ENCODE assay signal across 8 cellular contexts in genomic region chr13:20526664-20527063, GRCh38. TPM values are rescaled to one million over a fixed set of nuclear protein-coding genes. Genes with fewer than 3 reads are reported as not detected.
A peak's percentile ranks its signal among the peaks of the same experiment; 100 is the strongest.
DNase-seq lines count a peak whose midpoint lies in the region; ATAC-seq and TF ChIP-seq lines count a peak whose summit lies in the region.

No MANE protein-coding gene starts in this region.

- H4K8ac ChIP-seq in neuronal stem cell (ENCODE audit: low read depth, low read length): no peak overlapping the region

- H2BK12ac ChIP-seq in neuronal stem cell (ENCODE audit: low read length): no peak overlapping the region

- H3K9me3 Mint-ChIP-seq in Calu3 (ENCODE audit: low read depth, unreplicated experiment): no peaks in the 10 kb centered on the region
- H3K9me3 Mint-ChIP-seq in dendritic cell treated with granulocyte-macrophage colony-stimulating factor and Interleukin-4, amounts not matched to agents 40 ng/mL and 50 ng/mL, for 4 days: no peaks in the 10 kb centered on the region

- no peak overlapping the region for H2BK15ac ChIP-seq in neuronal stem cell (ENCODE audit: low read length)

- no peak overlapping the region for H3K4me2 ChIP-seq in neuronal stem cell (ENCODE audit: insufficient read depth, low read length, poor library complexity, severe bottlenecking)

- H3K4ac ChIP-seq in neuronal stem cell (ENCODE audit: low read length): no peak overlapping the region

- ATAC-seq in HG03196 (IDR thresholded peaks at IDR 0.05; ENCODE audit: unreplicated experiment) (no peak), HG03354 (IDR thresholded peaks at IDR 0.05; ENCODE audit: poor library complexity, severe bottlenecking, unreplicated experiment) (no peak), GM21390 (IDR thresholded peaks at IDR 0.05; ENCODE audit: unreplicated experiment) (no peak)

- no peaks in the 10 kb centered on the region for H3K9me3 ChIP-seq in neuronal stem cell (replicated peaks in 1 of 2; ENCODE audit: control insufficient read depth in 2 of 2, insufficient read depth in 1 of 2, low read depth in 1 of 2, low read length in 2 of 2)

- H3K27me3 ChIP-seq in neuronal stem cell (ENCODE audit: control insufficient read depth in 3 of 3, insufficient read depth in 3 of 3, low read depth in 1 of 3, low read length in 3 of 3): peaks cover 4 to 44% (median 25%) of the 10 kb centered on the region in 3 experiments

- H3K27ac ChIP-seq in neuronal stem cell (replicated peaks; ENCODE audit: low read length): no peak overlapping the region

- H3K4me1 ChIP-seq in neuronal stem cell (ENCODE audit: control insufficient read depth in 2 of 2, insufficient read depth in 1 of 2, low read depth in 1 of 2, low read length in 2 of 2): peaks cover 2 to 3% of the 10 kb centered on the region in 2 donors

- no peak overlapping the region for H3K18ac ChIP-seq in neuronal stem cell (ENCODE audit: low read length)

- H3K14ac ChIP-seq in neuronal stem cell (ENCODE audit: low read length): no peak overlapping the region

- no peak overlapping the region for H2BK5ac ChIP-seq in neuronal stem cell (ENCODE audit: low read length)

- CTCF ChIA-PET in Calu3 (lab: Charles Lee): interaction anchor here (0.5 kb wide), 1 partner anchor 197 kb away, joined by 3 read pairs; no protein-coding TSS in a partner anchor

- peak overlapping the region; percentile 75 for H3K4me3 Mint-ChIP-seq in Calu3 (ENCODE audit: low read depth, unreplicated experiment)
- H3K4me3 Mint-ChIP-seq in dendritic cell treated with granulocyte-macrophage colony-stimulating factor and Interleukin-4, amounts not matched to agents 40 ng/mL and 50 ng/mL, for 4 days: peak overlapping the region; percentile 86

- H2BK120ac ChIP-seq in neuronal stem cell (ENCODE audit: low read depth, low read length): no peak overlapping the region

- H3K27ac Mint-ChIP-seq in Calu3 (ENCODE audit: unreplicated experiment): peak overlapping the region; percentile 61
- H3K27ac Mint-ChIP-seq in dendritic cell treated with granulocyte-macrophage colony-stimulating factor and Interleukin-4, amounts not matched to agents 40 ng/mL and 50 ng/mL, for 4 days: peak overlapping the region; percentile 96

- BruUV-seq in Calu3 (replicated peaks; lab: Mats Ljungman, UMichigan): no TSS peak

- no CpG with 5 or more reads among the region's 6 CpGs for WGBS in neuronal stem cell (ENCODE audit: extremely low coverage in 2 of 2, insufficient read length in 2 of 2, insufficient replicate concordance in 1 of 2), 2 donors

- H3K79me1 ChIP-seq in neuronal stem cell (ENCODE audit: low read depth, low read length): no peaks in the 10 kb centered on the region

- no peak overlapping the region for H3K9ac ChIP-seq in neuronal stem cell (ENCODE audit: low read depth, low read length, poor library complexity)

- H2AK5ac ChIP-seq in neuronal stem cell (ENCODE audit: low read depth, low read length): no peak overlapping the region

- H2AFZ ChIP-seq in neuronal stem cell (ENCODE audit: low read length): peak overlapping the region; percentile 93

- H3K4me3 ChIP-seq in neuronal stem cell (ENCODE audit: low read length in 2 of 2): no peak overlapping the region

- H3K27me3 Mint-ChIP-seq in Calu3 (ENCODE audit: unreplicated experiment): no peaks in the 10 kb centered on the region
- no peaks in the 10 kb centered on the region for H3K27me3 Mint-ChIP-seq in dendritic cell treated with granulocyte-macrophage colony-stimulating factor and Interleukin-4, amounts not matched to agents 40 ng/mL and 50 ng/mL, for 4 days

- H3K23ac ChIP-seq in neuronal stem cell (ENCODE audit: low read depth, low read length, poor library complexity): no peak overlapping the region

- H4K91ac ChIP-seq in neuronal stem cell (ENCODE audit: low read depth, low read length, poor library complexity): no peak overlapping the region

- TF ChIP-seq CTCF in Calu3 (IDR thresholded peaks at IDR 0.05; ENCODE audit: unreplicated experiment): no peak

- H3K4me1 Mint-ChIP-seq in Calu3 (ENCODE audit: low read depth, unreplicated experiment): no peaks in the 10 kb centered on the region
- peaks cover 42% of the 10 kb centered on the region for H3K4me1 Mint-ChIP-seq in dendritic cell treated with granulocyte-macrophage colony-stimulating factor and Interleukin-4, amounts not matched to agents 40 ng/mL and 50 ng/mL, for 4 days (ENCODE audit: low read depth)

- H3K36me3 ChIP-seq in neuronal stem cell (replicated peaks in 1 of 2; ENCODE audit: control insufficient read depth in 2 of 2, insufficient read depth in 2 of 2, low read length in 2 of 2): no peaks in the 10 kb centered on the region

- peaks cover 17% of the 10 kb centered on the region for H3K36me3 Mint-ChIP-seq in Calu3 (ENCODE audit: insufficient read depth, unreplicated experiment)
- H3K36me3 Mint-ChIP-seq in dendritic cell treated with granulocyte-macrophage colony-stimulating factor and Interleukin-4, amounts not matched to agents 40 ng/mL and 50 ng/mL, for 4 days (ENCODE audit: low read depth): peaks cover 6% of the 10 kb centered on the region

- DNase-seq in Calu3 (no peak), NCI-H146 treated with DMSO at 0.1 percent for 48 hours (lab: John Stamatoyannopoulos, UW; ENCODE audit: unreplicated experiment) (peak; percentile 12), neuronal stem cell (ENCODE audit: low spot score) (no peak)
- DNase-seq in stimulated activated CD4-positive, alpha-beta T cell treated with anti-CD3 and anti-CD28 coated beads, Interleukin-1b, Interleukin-23, amount 100 ng/mL, for 48 hours: no peak

- intact Hi-C loops in Calu3 (cut with micrococcal nuclease; ENCODE audit: unreplicated experiment): no loop called here
- intact Hi-C loops in dendritic cell treated with granulocyte-macrophage colony-stimulating factor and Interleukin-4, amounts not matched to agents 40 ng/mL and 50 ng/mL, for 4 days (cut with micrococcal nuclease): loop anchor here (1.0 to 2.0 kb wide), 2 partner anchors 18 to 40 kb away; partner anchors contain the start of gene IFT88

RNA-seq across cellular contexts. Expression of gene CRYL1, which starts 1.0 kb away (rescaled TPM):
- total RNA-seq in Calu3 (2022): 12.2 TPM in 2 replicates
- polyA plus RNA-seq in neuronal stem cell (2013, experiment 1 of 2): 4.4 TPM
- 4.2 TPM for polyA plus RNA-seq in neuronal stem cell (2013, experiment 2 of 2)

RNA-seq across cellular contexts. Expression of gene IFT88, which starts 40.3 kb away (rescaled TPM):
- total RNA-seq in Calu3 (2022): 11.0 and 13.6 TPM in 2 replicates
- polyA plus RNA-seq in neuronal stem cell (2013, experiment 1 of 2): 11.4 TPM
- 11.8 TPM for polyA plus RNA-seq in neuronal stem cell (2013, experiment 2 of 2)
